Comparison of ENCODE assay signal across 36 cellular contexts in genomic region chr16:3362931-3363330, GRCh38. TPM values are rescaled to one million over a fixed set of nuclear protein-coding genes. Genes with fewer than 3 reads are reported as not detected.
"Had no signal": no experiment of that assay in that cellular context is flagged by ENCODE, and none has a peak within 500 bp of the region (broad histone marks: within the 10 kb centered on the region; RNA-seq: fewer than 3 reads in every experiment).

No MANE protein-coding gene starts in this region.

- H3K27me3 Mint-ChIP-seq: activated CD4-positive, alpha-beta T cell treated with anti-CD3 and anti-CD28 coated beads, Interleukin-2, amount 10 ng/mL, durations not matched to agents 24 days and 14 days had no signal

- ATAC-seq: activated CD8-positive, alpha-beta T cell treated with anti-CD3 and anti-CD28 coated beads for 36 hours; activated naive CD4-positive, alpha-beta T cell treated with anti-CD3 and anti-CD28 coated beads, Interleukin-2, amount 50 U/mL, for 72 hours; activated T-cell treated with anti-CD3 and anti-CD28 coated beads, Interleukin-2, amount 50 U/mL, for 72 hours; activated T-helper 17 cell treated with anti-CD3 and anti-CD28 coated beads, Interleukin-2, amount 50 U/mL, for 72 hours; body of pancreas had no signal

- H3K27ac ChIP-seq: adrenal gland, body of pancreas, brain microvascular endothelial cell, breast epithelium, VCaP had no signal

- H3K9me3 ChIP-seq: adrenal gland had no signal

- DNase-seq: activated B cell treated with CpG ODN at 0.5 μM for 24 hours; activated CD4-positive, alpha-beta memory T cell treated with anti-CD3 and anti-CD28 coated beads for 36 hours; activated CD4-positive, alpha-beta T cell treated with anti-CD3 and anti-CD28 coated beads for 4 hours; activated CD4-positive, alpha-beta T cell treated with anti-CD3 and anti-CD28 coated beads, Interleukin-2, amount 10 ng/mL, durations not matched to agents 24 days and 14 days; activated CD4-positive, alpha-beta T cell treated with anti-CD3 and anti-CD28 coated beads, Interleukin-2, amount 50 U/mL, for 1 hour; activated CD4-positive, alpha-beta T cell treated with anti-CD3 and anti-CD28 coated beads, Interleukin-2, amount 50 U/mL, for 4 hours; activated CD4-positive, CD25-positive, alpha-beta regulatory T cell treated with anti-CD3 and anti-CD28 coated beads, Interleukin-2, amount 50 U/mL, for 72 hours; activated CD8-positive, alpha-beta memory T cell treated with anti-CD3 and anti-CD28 coated beads, Interleukin-2, amount 50 U/mL, for 4 hours; activated CD8-positive, alpha-beta T cell treated with anti-CD3 and anti-CD28 coated beads for 36 hours; activated effector memory CD4-positive, alpha-beta T cell treated with anti-CD3 and anti-CD28 coated beads, Interleukin-2, amount 50 U/mL, for 16 hours; activated gamma-delta T cell treated with Interleukin-2 at 50 U/mL for 16 hours; activated naive CD4-positive, alpha-beta T cell; activated naive CD4-positive, alpha-beta T cell treated with anti-CD3 and anti-CD28 coated beads for 36 hours; activated naive CD4-positive, alpha-beta T cell treated with anti-CD3 and anti-CD28 coated beads, Interleukin-2, amount 50 U/mL, for 16 hours; activated naive CD8-positive, alpha-beta T cell treated with anti-CD3 and anti-CD28 coated beads for 36 hours; activated T-cell treated with anti-CD3 and anti-CD28 coated beads, Interleukin-2, amount 50 U/mL, for 24 hours; activated T-cell treated with anti-CD3 and anti-CD28 coated beads, Interleukin-2, amount 50 U/mL, for 72 hours; adrenal gland; amniotic stem cell; aorta; body of pancreas; brain microvascular endothelial cell; central memory CD4-positive, alpha-beta T cell; T-helper 1 cell; T-helper 2 cell; T-helper 9 cell had no signal

- H3K4me1 Mint-ChIP-seq: activated T-helper 17 cell treated with anti-CD3 and anti-CD28 coated beads, Interleukin-2, amount 50 U/mL, for 72 hours had no signal

- H3K36me3 ChIP-seq: adrenal gland, brain microvascular endothelial cell, breast epithelium had no signal

- H3K4me1 ChIP-seq: adrenal gland, breast epithelium had no signal

- H3K4me3 Mint-ChIP-seq: activated B cell treated with CpG ODN at 0.5 μM for 24 hours; activated CD4-positive, alpha-beta memory T cell treated with anti-CD3 and anti-CD28 coated beads for 36 hours; activated CD4-positive, alpha-beta T cell treated with anti-CD3 and anti-CD28 coated beads, Interleukin-2, amount 10 ng/mL, durations not matched to agents 24 days and 14 days; activated CD8-positive, alpha-beta T cell treated with anti-CD3 and anti-CD28 coated beads for 36 hours; activated naive CD4-positive, alpha-beta T cell treated with anti-CD3 and anti-CD28 coated beads for 36 hours; activated naive CD8-positive, alpha-beta T cell treated with anti-CD3 and anti-CD28 coated beads for 36 hours; activated T-cell treated with anti-CD3 and anti-CD28 coated beads, Interleukin-2, amount 50 U/mL, for 24 hours; activated T-cell treated with anti-CD3 and anti-CD28 coated beads, Interleukin-2, amount 50 U/mL, for 72 hours; activated T-helper 1 cell treated with anti-CD3 and anti-CD28 coated beads, Interleukin-12 subunit alpha, Interleukin-12 subunit beta, Interleukin-2, Interleukin-4 antibody, amounts not matched to agents 30 ng/mL and 10 ng/mL and 1 ng/mL, durations not matched to agents 14 hours and 24 hours and 36 hours; T-helper 1 cell treated with Interleukin-12 subunit alpha and Interleukin-12 subunit beta and Interleukin-4 antibody, amounts not matched to agents 30 μg/mL and 1 μg/mL, for 36 hours; T-helper 2 cell treated with Interferon-gamma antibody and Interleukin-4, amounts not matched to agents 5 μg/mL and 100 μg/mL, for 36 hours had no signal

- H3K27me3 ChIP-seq: body of pancreas, brain microvascular endothelial cell had no signal

- H3K4me3 ChIP-seq: adrenal gland, body of pancreas, breast epithelium had no signal

RNA-seq across cellular contexts. Expression of gene OR2C1, which starts 7.2 kb away (rescaled TPM):
- total RNA-seq: activated CD4-positive, alpha-beta memory T cell treated with anti-CD3 and anti-CD28 coated beads for 36 hours; activated CD4-positive, alpha-beta T cell treated with anti-CD3 and anti-CD28 coated beads, Interleukin-2, amount 10 ng/mL, durations not matched to agents 24 days and 14 days; activated CD8-positive, alpha-beta memory T cell treated with anti-CD3 and anti-CD28 coated beads for 36 hours; activated CD8-positive, alpha-beta T cell treated with anti-CD3 and anti-CD28 coated beads for 36 hours; activated naive CD4-positive, alpha-beta T cell treated with anti-CD3 and anti-CD28 coated beads for 36 hours; activated naive CD4-positive, alpha-beta T cell treated with anti-CD3 and anti-CD28 coated beads, Interleukin-2, amount 50 U/mL, for 72 hours; activated naive CD8-positive, alpha-beta T cell treated with anti-CD3 and anti-CD28 coated beads for 36 hours; activated T-cell treated with anti-CD3 and anti-CD28 coated beads, Interleukin-2, amount 50 U/mL, for 72 hours; activated T-helper 1 cell treated with anti-CD3 and anti-CD28 coated beads, Interleukin-12 subunit alpha, Interleukin-12 subunit beta, Interleukin-2, Interleukin-4 antibody, amounts not matched to agents 30 ng/mL and 10 ng/mL and 1 ng/mL, durations not matched to agents 14 hours and 24 hours and 36 hours; activated T-helper 17 cell treated with anti-CD3 and anti-CD28 coated beads, Interleukin-2, amount 50 U/mL, for 72 hours; aorta; astrocyte; body of pancreas; cardiac septum had no signal
- polyA plus RNA-seq: aorta had no signal
